In genomic region chr10:58360412-58361004, GRCh38 we compare ENCODE assay signal across 25 cellular contexts. TPM values are rescaled to one million over a fixed set of nuclear protein-coding genes. Genes with fewer than 3 reads are reported as not detected.
DNase-seq lines count a peak whose midpoint lies in the region; ATAC-seq and TF ChIP-seq lines count a peak whose summit lies in the region.
"Had no signal": no experiment of that assay in that cellular context is flagged by ENCODE, and none has a peak within 500 bp of the region (broad histone marks: within the 10 kb centered on the region; RNA-seq: fewer than 3 reads in every experiment).

No MANE protein-coding gene starts in this region.

- peaks cover 22 to 48% (median 39%) of the 10 kb centered on the region in 11 experiments; a peak in 20 of 22 replicates for H3K36me3 ChIP-seq in BLaER1 treated with 17β-estradiol and CSF1 and Interleukin-3, amounts not matched to agents 10 nM and 100 nM
- H3K36me3 ChIP-seq in CD4-positive, CD25-positive, alpha-beta regulatory T cell (ENCODE audit: control insufficient read depth, insufficient read depth, low read length) = peaks cover 8% of the 10 kb centered on the region
- 0 out of 2 replicates have a peak, but pooled peaks cover 13% of the 10 kb centered on the region for H3K36me3 ChIP-seq in RWPE2 (ENCODE audit: low read depth)
- no peaks in the 10 kb centered on the region for H3K36me3 ChIP-seq in MG63

- H3K4me1 ChIP-seq in BLaER1 treated with 17β-estradiol and CSF1 and Interleukin-3, amounts not matched to agents 10 nM and 100 nM = peaks cover 5 to 37% (median 13%) of the 10 kb centered on the region in 10 experiments; a peak in 18 of 20 replicates
- H3K4me1 ChIP-seq in CD4-positive, CD25-positive, alpha-beta regulatory T cell (ENCODE audit: control insufficient read depth, insufficient read depth, low read length, poor library complexity, severe bottlenecking) = no peaks in the 10 kb centered on the region
- H3K4me1 ChIP-seq in RWPE2 (ENCODE audit: insufficient read depth, poor library complexity, severe bottlenecking) = peaks cover 29% of the 10 kb centered on the region

- no peaks in the 10 kb centered on the region for H3K27me3 ChIP-seq in BLaER1 treated with 17β-estradiol and CSF1 and Interleukin-3, amounts not matched to agents 10 nM and 100 nM
- H3K27me3 ChIP-seq in CD4-positive, CD25-positive, alpha-beta regulatory T cell (ENCODE audit: control insufficient read depth, insufficient read depth, low read length) = no peaks in the 10 kb centered on the region
- H3K27me3 ChIP-seq in RWPE2 (ENCODE audit: insufficient read depth, poor library complexity, severe bottlenecking) (no peaks in the 10 kb centered on the region), MG63 (no peaks in the 10 kb centered on the region)
- H3K27me3 ChIP-seq: brain microvascular endothelial cell, esophagus muscularis mucosa, heart right ventricle had no signal

- peak overlapping the region in 1 of 11 experiments; percentile 2; a peak in 1 of 22 replicates for H3K27ac ChIP-seq in BLaER1 treated with 17β-estradiol and CSF1 and Interleukin-3, amounts not matched to agents 10 nM and 100 nM
- H3K27ac ChIP-seq in CD4-positive, CD25-positive, alpha-beta regulatory T cell (ENCODE audit: insufficient read depth, low read length, poor library complexity, severe bottlenecking) = no peak overlapping the region
- peak overlapping the region; percentile 30 for H3K27ac ChIP-seq in RWPE2 (ENCODE audit: poor library complexity, severe bottlenecking)
- H3K27ac ChIP-seq: brain microvascular endothelial cell, esophagus muscularis mucosa, SK-N-MC had no signal

- peak overlapping the region in 7 of 11 experiments; percentile 13 to 55 (median 41); a peak in 12 of 22 replicates for H3K4me2 ChIP-seq in BLaER1 treated with 17β-estradiol and CSF1 and Interleukin-3, amounts not matched to agents 10 nM and 100 nM
- H3K4me2 ChIP-seq: smooth muscle cell had no signal

- no peak overlapping the region for H3K9ac ChIP-seq in BLaER1 treated with 17β-estradiol and CSF1 and Interleukin-3, amounts not matched to agents 10 nM and 100 nM

- DNase-seq in CD4-positive, CD25-positive, alpha-beta regulatory T cell = no peak
- DNase-seq in RWPE2 (ENCODE audit: low spot score) (no peak), iris pigment epithelial cell (ENCODE audit: low read depth) (peak; percentile 51), putamen (ENCODE audit: low spot score) (no peak), MG63 (no peak), DMS114 treated with DMSO at 0.1 percent for 48 hours (lab: John Stamatoyannopoulos, UW; ENCODE audit: unreplicated experiment) (no peak)
- DNase-seq: activated naive CD4-positive, alpha-beta T cell; brain microvascular endothelial cell; cortex of kidney; heart right ventricle; immature natural killer cell; IMR-90; natural killer cell; NCI-H2107; stimulated activated CD4-positive, alpha-beta T cell treated with anti-CD3 and anti-CD28 coated beads, Interleukin-4, amount 100 ng/mL, for 24 hours; T1000 had no signal

- H3K4me3 Mint-ChIP-seq in CD4-positive, CD25-positive, alpha-beta regulatory T cell = peak overlapping the region in 1 of 4 donors; percentile 22
- H3K4me3 Mint-ChIP-seq: B cell, immature natural killer cell, natural killer cell had no signal

- TF ChIP-seq CTCF in RWPE2 (IDR thresholded peaks at IDR 0.05; ENCODE audit: poor library complexity, severe bottlenecking) = no peak

- ATAC-seq in CD4-positive, CD25-positive, alpha-beta regulatory T cell (ENCODE audit: low read depth in 2 of 2) = no peak
- ATAC-seq in RWPE2 (ENCODE audit: low read depth) = peak; percentile 80
- ATAC-seq: activated CD4-positive, CD25-positive, alpha-beta regulatory T cell treated with anti-CD3 and anti-CD28 coated beads, Interleukin-2, amount 50 U/mL, for 24 hours; HCT116; Panc1 had no signal

- H3K27me3 Mint-ChIP-seq in CD4-positive, CD25-positive, alpha-beta regulatory T cell = no peaks in the 10 kb centered on the region
- H3K27me3 Mint-ChIP-seq: B cell had no signal

- H3K4me3 ChIP-seq in BLaER1 treated with 17β-estradiol and CSF1 and Interleukin-3, amounts not matched to agents 10 nM and 100 nM = no peak overlapping the region
- no peak overlapping the region for H3K4me3 ChIP-seq in CD4-positive, CD25-positive, alpha-beta regulatory T cell (ENCODE audit: low read depth, low read length)
- no peak overlapping the region for H3K4me3 ChIP-seq in RWPE2 (ENCODE audit: severe bottlenecking)
- H3K4me3 ChIP-seq in MG63 = no peak overlapping the region
- H3K4me3 ChIP-seq: esophagus muscularis mucosa, heart right ventricle, lung, SK-N-MC, smooth muscle cell had no signal

- no peaks in the 10 kb centered on the region for H3K9me3 ChIP-seq in BLaER1 treated with 17β-estradiol and CSF1 and Interleukin-3, amounts not matched to agents 10 nM and 100 nM (replicated peaks in 1 of 11)
- no peaks in the 10 kb centered on the region for H3K9me3 ChIP-seq in CD4-positive, CD25-positive, alpha-beta regulatory T cell (ENCODE audit: control insufficient read depth in 2 of 2, low read length in 2 of 2)
- no peaks in the 10 kb centered on the region for H3K9me3 ChIP-seq in RWPE2 (ENCODE audit: severe bottlenecking)
- H3K9me3 ChIP-seq in MG63 = no peaks in the 10 kb centered on the region
- H3K9me3 ChIP-seq: esophagus muscularis mucosa, heart right ventricle had no signal

- peak overlapping the region; percentile 6 to 68 (median 27) for H3K27ac Mint-ChIP-seq in CD4-positive, CD25-positive, alpha-beta regulatory T cell
- H3K27ac Mint-ChIP-seq: B cell, natural killer cell had no signal

- no peaks in the 10 kb centered on the region for H3K9me3 Mint-ChIP-seq in CD4-positive, CD25-positive, alpha-beta regulatory T cell
- H3K9me3 Mint-ChIP-seq: immature natural killer cell, natural killer cell had no signal

- peaks cover 15 to 66% (median 54%) of the 10 kb centered on the region in 11 experiments; a peak in 20 of 22 replicates for H4K20me1 ChIP-seq in BLaER1 treated with 17β-estradiol and CSF1 and Interleukin-3, amounts not matched to agents 10 nM and 100 nM

- peaks cover 21 to 30% (median 27%) of the 10 kb centered on the region in 4 donors for H3K4me1 Mint-ChIP-seq in CD4-positive, CD25-positive, alpha-beta regulatory T cell

- peaks cover 15% of the 10 kb centered on the region for H3K36me3 Mint-ChIP-seq in CD4-positive, CD25-positive, alpha-beta regulatory T cell

RNA-seq across cellular contexts. Expression of gene TFAM, which starts 24.7 kb away (rescaled TPM):
- total RNA-seq in CD4-positive, CD25-positive, alpha-beta regulatory T cell = 30.6 TPM
- 10 to 100 TPM; 45.6 to 51.2 (median 48.3) TPM for polyA plus RNA-seq in CD4-positive, CD25-positive, alpha-beta regulatory T cell
- 27.1 and 35.8 TPM in 2 replicates for total RNA-seq in MG63 (2014; rRNA removed; shearing (Covaris generic); ENCODE audit: low replicate concordance)

RNA-seq across cellular contexts. Expression of gene UBE2D1, which starts 25.7 kb away (rescaled TPM):
- 11.5 TPM for total RNA-seq in CD4-positive, CD25-positive, alpha-beta regulatory T cell
- polyA plus RNA-seq in CD4-positive, CD25-positive, alpha-beta regulatory T cell = 10 to 100 TPM; 15.7 to 22.2 (median 19.5) TPM
- 10.4 and 23.6 TPM in 2 replicates for total RNA-seq in MG63 (2014; rRNA removed; shearing (Covaris generic); ENCODE audit: low replicate concordance)
